Comparison of ENCODE assay signal across 15 cellular contexts in the genomic region with DNA sequence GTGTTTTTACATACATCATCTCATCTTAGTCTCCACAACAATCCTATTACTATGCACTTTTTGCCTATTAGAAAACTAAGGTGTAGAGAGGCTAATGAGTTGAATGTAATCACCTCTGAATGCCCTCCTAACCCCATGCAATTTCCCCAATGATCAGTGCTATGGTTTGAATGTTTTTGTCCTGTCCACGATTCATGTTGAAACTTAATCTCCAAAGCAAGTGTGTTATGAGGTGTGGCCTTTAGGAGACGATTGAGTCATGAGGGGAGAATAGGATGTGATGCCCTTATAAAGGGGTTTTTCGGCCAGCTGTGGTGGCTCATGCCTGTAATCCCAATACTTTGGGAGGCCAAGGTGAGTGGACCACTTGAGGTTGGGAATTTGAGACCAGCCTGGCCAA. TPM values are rescaled to one million over a fixed set of nuclear protein-coding genes. Genes with fewer than 3 reads are reported as not detected.
DNase-seq lines count a peak whose midpoint lies in the region; ATAC-seq and TF ChIP-seq lines count a peak whose summit lies in the region.
"Had no signal": no experiment of that assay in that cellular context is flagged by ENCODE, and none has a peak within 500 bp of the region (broad histone marks: within the 10 kb centered on the region; RNA-seq: fewer than 3 reads in every experiment).

No MANE protein-coding gene starts in this region.

- TF ChIP-seq CTCF in epithelial cell of esophagus (IDR thresholded peaks at IDR 0.05; ENCODE audit: insufficient read depth, low read depth, low read length, missing control alignments), result no peak

- no peaks in the 10 kb centered on the region for H3K9me3 Mint-ChIP-seq in stimulated activated naive B cell treated with anti-CD40 and anti-IgM and Interleukin-4, amounts not matched to agents 10 μg/mL and 1 μg/mL and 100 μg/mL, for 72 hours
- H3K9me3 Mint-ChIP-seq in natural killer cell treated with Interleukin-12 subunit alpha and Interleukin-12 subunit beta and Interleukin-15 and Interleukin-18, amount 100 ng/mL, for 72 hours, result no peaks in the 10 kb centered on the region
- H3K9me3 Mint-ChIP-seq: CD4-positive, alpha-beta memory T cell; HFFc6 had no signal

- peaks cover 0 to 10% of the 10 kb centered on the region in 2 donors for H3K27me3 Mint-ChIP-seq in stimulated activated naive B cell treated with anti-CD40 and anti-IgM and Interleukin-4, amounts not matched to agents 10 μg/mL and 1 μg/mL and 100 μg/mL, for 72 hours
- peaks cover 3 to 8% of the 10 kb centered on the region in 2 donors for H3K27me3 Mint-ChIP-seq in natural killer cell treated with Interleukin-12 subunit alpha and Interleukin-12 subunit beta and Interleukin-15 and Interleukin-18, amount 100 ng/mL, for 72 hours

- ATAC-seq in stimulated activated naive B cell treated with anti-CD40 and anti-IgM and Interleukin-4, amounts not matched to agents 10 μg/mL and 1 μg/mL and 100 μg/mL, for 72 hours (replicated peaks), result peak; percentile 39 to 53
- no peak for ATAC-seq in natural killer cell treated with Interleukin-12 subunit alpha and Interleukin-12 subunit beta and Interleukin-15 and Interleukin-18, amount 100 ng/mL, for 72 hours

- DNase-seq in Daoy (ENCODE audit: low read depth) (peak; percentile 24), HT1080 (ENCODE audit: low read depth) (peak; percentile 32), epithelial cell of esophagus (ENCODE audit: low read depth) (peak; percentile 14), DMS53 treated with DMSO at 0.1 percent for 48 hours (lab: John Stamatoyannopoulos, UW; ENCODE audit: unreplicated experiment) (no peak)
- DNase-seq in stimulated activated naive B cell treated with anti-CD40 and anti-IgM and Interleukin-4, amounts not matched to agents 10 μg/mL and 1 μg/mL and 100 μg/mL, for 72 hours, result no peak
- no peak for DNase-seq in stimulated activated CD4-positive, alpha-beta T cell treated with anti-CD3 and anti-CD28 coated beads, Interleukin-1b, Interleukin-23, amount 100 ng/mL, for 48 hours
- no peak for DNase-seq in natural killer cell treated with Interleukin-12 subunit alpha and Interleukin-12 subunit beta and Interleukin-15 and Interleukin-18, amount 100 ng/mL, for 72 hours (ENCODE audit: low spot score)
- DNase-seq: BE2C; CD4-positive, alpha-beta memory T cell; DMS79 treated with DMSO at 0.1 percent for 48 hours; GDM1; HCEC 1CT; HFFc6 had no signal

- H3K27ac Mint-ChIP-seq in stimulated activated naive B cell treated with anti-CD40 and anti-IgM and Interleukin-4, amounts not matched to agents 10 μg/mL and 1 μg/mL and 100 μg/mL, for 72 hours, result no peak overlapping the region
- H3K27ac Mint-ChIP-seq in natural killer cell treated with Interleukin-12 subunit alpha and Interleukin-12 subunit beta and Interleukin-15 and Interleukin-18, amount 100 ng/mL, for 72 hours, result no peak overlapping the region
- H3K27ac Mint-ChIP-seq: CD4-positive, alpha-beta memory T cell; HFFc6 had no signal

- no peaks in the 10 kb centered on the region for H3K4me1 Mint-ChIP-seq in stimulated activated naive B cell treated with anti-CD40 and anti-IgM and Interleukin-4, amounts not matched to agents 10 μg/mL and 1 μg/mL and 100 μg/mL, for 72 hours
- peaks cover 2 to 7% of the 10 kb centered on the region in 2 donors for H3K4me1 Mint-ChIP-seq in natural killer cell treated with Interleukin-12 subunit alpha and Interleukin-12 subunit beta and Interleukin-15 and Interleukin-18, amount 100 ng/mL, for 72 hours (ENCODE audit: low read depth in 2 of 2)

- no peak overlapping the region for H3K4me3 Mint-ChIP-seq in stimulated activated naive B cell treated with anti-CD40 and anti-IgM and Interleukin-4, amounts not matched to agents 10 μg/mL and 1 μg/mL and 100 μg/mL, for 72 hours
- no peak overlapping the region for H3K4me3 Mint-ChIP-seq in natural killer cell treated with Interleukin-12 subunit alpha and Interleukin-12 subunit beta and Interleukin-15 and Interleukin-18, amount 100 ng/mL, for 72 hours
- H3K4me3 Mint-ChIP-seq: CD4-positive, alpha-beta memory T cell; HFFc6 had no signal

- no peaks in the 10 kb centered on the region for H3K36me3 Mint-ChIP-seq in stimulated activated naive B cell treated with anti-CD40 and anti-IgM and Interleukin-4, amounts not matched to agents 10 μg/mL and 1 μg/mL and 100 μg/mL, for 72 hours
- H3K36me3 Mint-ChIP-seq in natural killer cell treated with Interleukin-12 subunit alpha and Interleukin-12 subunit beta and Interleukin-15 and Interleukin-18, amount 100 ng/mL, for 72 hours, result no peaks in the 10 kb centered on the region
- H3K36me3 Mint-ChIP-seq: CD4-positive, alpha-beta memory T cell had no signal

- no peak overlapping the region for H3K4me3 ChIP-seq in epithelial cell of esophagus (ENCODE audit: low read length)

RNA-seq across cellular contexts. Expression of a gene that starts 2.0 kb away (rescaled TPM):
- not detected in 2 replicates for total RNA-seq in Daoy (2014; rRNA removed; shearing (Covaris generic))
- total RNA-seq in HT1080 (2014; rRNA removed; shearing (Covaris generic)), result 0.03 TPM in 1 of 2 replicates, not detected in the other
- polyA plus RNA-seq in HT1080 (2015; cell fraction: cytosol; rRNA removed), result not detected in 2 replicates
- not detected in 2 replicates for polyA plus RNA-seq in HT1080 (2015; cell fraction: nucleus; rRNA removed)
- under 1 TPM in 1 of 2 donors, not detected in 1; 0.10 TPM for total RNA-seq in natural killer cell treated with Interleukin-12 subunit alpha and Interleukin-12 subunit beta and Interleukin-15 and Interleukin-18, amount 100 ng/mL, for 72 hours
- total RNA-seq: CD4-positive, alpha-beta memory T cell; H4; HFFc6 had no signal
- polyA plus RNA-seq: AG04450; CD4-positive, alpha-beta memory T cell had no signal

RNA-seq across cellular contexts. Expression of a gene that starts 33.3 kb away (rescaled TPM):
- total RNA-seq in Daoy (2014; rRNA removed; shearing (Covaris generic)), result 0.54 and 1.7 TPM in 2 replicates
- 0.33 and 0.35 TPM in 2 replicates for total RNA-seq in HT1080 (2014; rRNA removed; shearing (Covaris generic))
- 0.69 and 0.74 TPM in 2 replicates for polyA plus RNA-seq in HT1080 (2015; cell fraction: cytosol; rRNA removed)
- 0.19 and 0.42 TPM in 2 replicates for polyA plus RNA-seq in HT1080 (2015; cell fraction: nucleus; rRNA removed)
- 1 to 10 TPM in 1 of 2 donors, under 1 TPM in 1; 0.67 to 1.8 TPM for total RNA-seq in natural killer cell treated with Interleukin-12 subunit alpha and Interleukin-12 subunit beta and Interleukin-15 and Interleukin-18, amount 100 ng/mL, for 72 hours
- total RNA-seq: CD4-positive, alpha-beta memory T cell; HFFc6 had no signal
- polyA plus RNA-seq: AG04450; CD4-positive, alpha-beta memory T cell had no signal

Comparison
In these comparisons a context has a peak if more than half of its experiments do, and no peak if none do; other contexts are left out.
1. DNase-seq: peak in Daoy (single experiment), HT1080 (single experiment) and epithelial cell of esophagus (single experiment); none in stimulated activated naive B cell treated with anti-CD40 and anti-IgM and Interleukin-4, amounts not matched to agents 10 μg/mL and 1 μg/mL and 100 μg/mL, for 72 hours (single experiment), stimulated activated CD4-positive, alpha-beta T cell treated with anti-CD3 and anti-CD28 coated beads, Interleukin-1b, Interleukin-23, amount 100 ng/mL, for 48 hours (single experiment), natural killer cell treated with Interleukin-12 subunit alpha and Interleukin-12 subunit beta and Interleukin-15 and Interleukin-18, amount 100 ng/mL, for 72 hours (single experiment) and DMS53 treated with DMSO at 0.1 percent for 48 hours (single experiment).
2. ATAC-seq: peak in stimulated activated naive B cell treated with anti-CD40 and anti-IgM and Interleukin-4, amounts not matched to agents 10 μg/mL and 1 μg/mL and 100 μg/mL, for 72 hours (2 of 2); none in natural killer cell treated with Interleukin-12 subunit alpha and Interleukin-12 subunit beta and Interleukin-15 and Interleukin-18, amount 100 ng/mL, for 72 hours (0 of 2).